8 cellular contexts compared by ENCODE assay signal in genomic region chr1:2300004-2300771, GRCh38.
DNase-seq lines count a peak whose midpoint lies in the region; ATAC-seq, FAIRE-seq and TF ChIP-seq lines count a peak whose summit lies in the region.

No MANE protein-coding gene starts in this region.

- peak; percentile 58 to 61 for DNase-seq in activated CD8-positive, alpha-beta memory T cell treated with anti-CD3 and anti-CD28 coated beads for 1 hour (ENCODE audit: extremely low read depth in 1 of 2, low read depth in 1 of 2)
- DNase-seq in fibroblast of pulmonary artery (ENCODE audit: low read depth) (no peak), NCI-H2107 treated with DMSO at 0.1 percent for 48 hours (lab: John Stamatoyannopoulos, UW; ENCODE audit: unreplicated experiment) (no peak), kidney glomerular epithelial cell (lab: John Stamatoyannopoulos, UW) (no peak), D721Med (ENCODE audit: insufficient read length, low spot score) (no peak)
- DNase-seq in stimulated activated CD4-positive, alpha-beta T cell treated with anti-CD3 and anti-CD28 coated beads, Interleukin-4, amount 100 ng/mL, for 4 hours = peak; percentile 70 to 79

- TF ChIP-seq CTCF in fibroblast of pulmonary artery (IDR thresholded peaks at IDR 0.05; ENCODE audit: low read length, missing control alignments) = no peak
- no peak for TF ChIP-seq CTCF in D721Med (IDR thresholded peaks at IDR 0.05; ENCODE audit: insufficient read depth, missing control alignments)

- ATAC-seq in GM19455 (IDR thresholded peaks at IDR 0.05; ENCODE audit: unreplicated experiment) (peak; percentile 79), HG03442 (IDR thresholded peaks at IDR 0.05; ENCODE audit: unreplicated experiment) (peak; percentile 74)

- FAIRE-seq in D721Med (lab: Jason Lieb, UNC) = no peak

- H3K4me3 ChIP-seq in fibroblast of pulmonary artery (replicated peaks; ENCODE audit: low read depth, low read length) = peak overlapping the region; percentile 7

Comparison
In these comparisons a context has a peak if more than half of its experiments do, and no peak if none do; other contexts are left out.
1. DNase-seq: peak in activated CD8-positive, alpha-beta memory T cell treated with anti-CD3 and anti-CD28 coated beads for 1 hour (2 of 2) and stimulated activated CD4-positive, alpha-beta T cell treated with anti-CD3 and anti-CD28 coated beads, Interleukin-4, amount 100 ng/mL, for 4 hours (2 of 2); none in fibroblast of pulmonary artery (single experiment), NCI-H2107 treated with DMSO at 0.1 percent for 48 hours (single experiment), kidney glomerular epithelial cell (single experiment) and D721Med (single experiment).